27 cellular contexts compared by ENCODE assay signal in the genomic region with DNA sequence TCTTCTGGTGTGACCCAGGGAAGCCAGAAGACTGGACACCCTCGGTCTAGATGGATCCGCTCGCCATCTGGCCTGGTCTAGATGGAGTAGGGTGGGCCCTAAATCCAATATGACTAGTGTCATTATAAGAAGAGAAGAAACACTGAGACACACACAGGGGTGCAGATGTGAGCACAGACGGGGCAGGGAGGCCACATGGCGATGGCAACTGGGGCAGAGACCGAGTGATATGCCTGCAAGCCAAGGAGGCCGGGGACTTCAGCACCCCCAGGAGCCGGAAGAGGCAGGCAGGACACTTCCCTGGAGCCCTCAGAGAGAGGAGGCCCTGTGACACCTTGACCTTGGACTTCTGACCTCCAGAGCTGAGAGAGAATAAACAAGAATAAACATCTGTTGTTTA. TPM values are rescaled to one million over a fixed set of nuclear protein-coding genes. Genes with fewer than 3 reads are reported as not detected.
"Had no signal": no experiment of that assay in that cellular context is flagged by ENCODE, and none has a peak within 500 bp of the region (broad histone marks: within the 10 kb centered on the region; RNA-seq: fewer than 3 reads in every experiment).

No MANE protein-coding gene starts in this region.

- H3K27me3 Mint-ChIP-seq: activated naive CD8-positive, alpha-beta T cell treated with anti-CD3 and anti-CD28 coated beads for 36 hours had no signal

- H3K36me3 ChIP-seq: left lung, ovary, stomach, suprapubic skin, tibial nerve had no signal

- H3K4me1 ChIP-seq: psoas muscle, suprapubic skin, tibial nerve had no signal

- H3K36me3 Mint-ChIP-seq: activated naive CD8-positive, alpha-beta T cell treated with anti-CD3 and anti-CD28 coated beads for 36 hours; immature natural killer cell; natural killer cell had no signal

- H3K27me3 ChIP-seq: hepatocyte, left lung, ovary, tibial nerve had no signal

- H3K27ac ChIP-seq: hepatocyte, ovary, psoas muscle, skin epidermis, stomach, suprapubic skin, tibial nerve had no signal

- DNase-seq: activated CD4-positive, alpha-beta T cell treated with anti-CD3 and anti-CD28 coated beads, Interleukin-2, amount 50 U/mL, for 4 hours; activated naive CD4-positive, alpha-beta T cell; activated naive CD8-positive, alpha-beta T cell treated with anti-CD3 and anti-CD28 coated beads for 36 hours; activated T-cell treated with anti-CD3 and anti-CD28 coated beads for 4 hours; erythroblast; foreskin fibroblast; immature natural killer cell; kidney glomerular epithelial cell; left lung; mammary epithelial cell; midbrain; natural killer cell; ovary; psoas muscle; right cardiac atrium; stimulated activated CD4-positive, alpha-beta T cell treated with anti-CD3 and anti-CD28 coated beads, Interleukin-1b, Interleukin-23, amount 100 ng/mL, for 48 hours; stomach; T-helper 9 cell had no signal

- H3K27ac Mint-ChIP-seq: activated naive CD8-positive, alpha-beta T cell treated with anti-CD3 and anti-CD28 coated beads for 36 hours; natural killer cell had no signal

- ATAC-seq: right cardiac atrium had no signal

- H3K4me3 ChIP-seq: hepatocyte, left lung, ovary, psoas muscle, skin epidermis, stomach, suprapubic skin, tibial nerve had no signal

- H3K9me3 Mint-ChIP-seq: activated naive CD8-positive, alpha-beta T cell treated with anti-CD3 and anti-CD28 coated beads for 36 hours; central memory CD8-positive, alpha-beta T cell; immature natural killer cell; natural killer cell had no signal

- H3K4me3 Mint-ChIP-seq: activated naive CD8-positive, alpha-beta T cell treated with anti-CD3 and anti-CD28 coated beads for 36 hours; central memory CD8-positive, alpha-beta T cell; natural killer cell had no signal

- H3K9me3 ChIP-seq: left lung, ovary, psoas muscle, suprapubic skin had no signal

RNA-seq across cellular contexts. Expression of gene TFF3, which starts 5.6 kb away (rescaled TPM):
- total RNA-seq: activated CD8-positive, alpha-beta memory T cell treated with anti-CD3 and anti-CD28 coated beads for 36 hours; activated naive CD8-positive, alpha-beta T cell treated with anti-CD3 and anti-CD28 coated beads for 36 hours; astrocyte; fibroblast of lung; mammary epithelial cell; natural killer cell; T-helper 1 cell treated with Interleukin-12 subunit alpha and Interleukin-12 subunit beta and Interleukin-4 antibody, amounts not matched to agents 30 ng/mL and 1 ng/mL, for 36 hours had no signal

RNA-seq across cellular contexts. Expression of gene TFF2, which starts 30.0 kb away (rescaled TPM):
- total RNA-seq: activated CD8-positive, alpha-beta memory T cell treated with anti-CD3 and anti-CD28 coated beads for 36 hours; activated naive CD8-positive, alpha-beta T cell treated with anti-CD3 and anti-CD28 coated beads for 36 hours; astrocyte; fibroblast of lung; left lung; mammary epithelial cell; natural killer cell; psoas muscle; right cardiac atrium; suprapubic skin; T-helper 1 cell treated with Interleukin-12 subunit alpha and Interleukin-12 subunit beta and Interleukin-4 antibody, amounts not matched to agents 30 ng/mL and 1 ng/mL, for 36 hours; tibial nerve had no signal

RNA-seq across cellular contexts. Expression of gene TFF1, which starts 45.5 kb away (rescaled TPM):
- total RNA-seq: activated CD8-positive, alpha-beta memory T cell treated with anti-CD3 and anti-CD28 coated beads for 36 hours; activated naive CD8-positive, alpha-beta T cell treated with anti-CD3 and anti-CD28 coated beads for 36 hours; astrocyte; fibroblast of lung; left lung; mammary epithelial cell; natural killer cell; psoas muscle; right cardiac atrium; suprapubic skin; T-helper 1 cell treated with Interleukin-12 subunit alpha and Interleukin-12 subunit beta and Interleukin-4 antibody, amounts not matched to agents 30 ng/mL and 1 ng/mL, for 36 hours; tibial nerve had no signal
